Comparison of ENCODE assay signal across 1 cellular context in genomic region chr19:48746738-48747575, GRCh38.
TF ChIP-seq lines count a peak whose summit lies in the region.

TSS of gene IZUMO1 (minus strand) at chr19:48746909. CDS start at chr19:48745859, 1,050 bp downstream.

TF ChIP-seq in GM23338, 12 proteins besides CTCF, POLR2A, EP300 and RAD21 (continued from another document):
- TF ChIP-seq JUNB (IDR thresholded peaks at IDR 0.05; ENCODE audit: unreplicated experiment) (no peak), NANOG (IDR thresholded peaks at IDR 0.05; ENCODE audit: borderline replicate concordance) (no peak), ZNF331 (CRISPR knock-in tag; IDR thresholded peaks at IDR 0.05; ENCODE audit: low read depth) (no peak), ETS1 (IDR thresholded peaks at IDR 0.05) (peak; percentile 97), CREB1 (CRISPR knock-in tag; IDR thresholded peaks at IDR 0.05; ENCODE audit: low read depth) (peak; percentile 97)
